ENCODE assay signal across 24 cellular contexts in genomic region chr4:70182517-70183167, GRCh38. TPM values are rescaled to one million over a fixed set of nuclear protein-coding genes. Genes with fewer than 3 reads are reported as not detected.
DNase-seq lines count a peak whose midpoint lies in the region; ATAC-seq, FAIRE-seq and TF ChIP-seq lines count a peak whose summit lies in the region.
"Had no signal": no experiment of that assay in that cellular context is flagged by ENCODE, and none has a peak within 500 bp of the region (broad histone marks: within the 10 kb centered on the region; RNA-seq: fewer than 3 reads in every experiment).

No MANE protein-coding gene starts in this region.

- no TSS peak for BruUV-seq in Caco-2 (replicated peaks; lab: Mats Ljungman, UMichigan)

- peak overlapping the region; percentile 68 for H3K4me3 Mint-ChIP-seq in Caco-2 (ENCODE audit: unreplicated experiment)
- H3K4me3 Mint-ChIP-seq in WTC11 = no peak overlapping the region
- H3K4me3 Mint-ChIP-seq in activated T-helper 2 cell treated with anti-CD3 and anti-CD28 coated beads, Interferon-gamma antibody, Interleukin-2, Interleukin-4, amounts not matched to agents 10 μg/mL and 5 μg/mL and 100 μg/mL, durations not matched to agents 14 hours and 24 hours and 36 hours (ENCODE audit: low read depth) = no peak overlapping the region
- H3K4me3 Mint-ChIP-seq: CD8-positive, alpha-beta memory T cell had no signal

- peaks cover 17% of the 10 kb centered on the region for H3K9me3 Mint-ChIP-seq in Caco-2 (ENCODE audit: unreplicated experiment)
- no peaks in the 10 kb centered on the region for H3K9me3 Mint-ChIP-seq in WTC11
- no peaks in the 10 kb centered on the region for H3K9me3 Mint-ChIP-seq in activated T-helper 2 cell treated with anti-CD3 and anti-CD28 coated beads, Interferon-gamma antibody, Interleukin-2, Interleukin-4, amounts not matched to agents 10 μg/mL and 5 μg/mL and 100 μg/mL, durations not matched to agents 14 hours and 24 hours and 36 hours

- no peak for TF ChIP-seq CTCF in Caco-2 (IDR thresholded peaks at IDR 0.05; ENCODE audit: insufficient read depth in 1 of 2, low read depth in 1 of 2, low read length in 1 of 2, severe bottlenecking in 1 of 2, unreplicated experiment in 1 of 2)
- TF ChIP-seq CTCF in WTC11 (IDR thresholded peaks at IDR 0.05) = no peak
- no peak for TF ChIP-seq CTCF in right lobe of liver (IDR thresholded peaks at IDR 0.05)

- no peaks in the 10 kb centered on the region for H3K9me3 ChIP-seq in Caco-2
- no peaks in the 10 kb centered on the region for H3K9me3 ChIP-seq in right lobe of liver
- no peaks in the 10 kb centered on the region for H3K9me3 ChIP-seq in small intestine (ENCODE audit: control insufficient read depth, low read depth)
- H3K9me3 ChIP-seq: SK-N-SH had no signal

- peaks cover 37% of the 10 kb centered on the region for H3K4me1 Mint-ChIP-seq in Caco-2 (ENCODE audit: low read depth, unreplicated experiment)
- 0 out of 2 replicates have a peak, but pooled peaks cover 2% of the 10 kb centered on the region for H3K4me1 Mint-ChIP-seq in WTC11
- H3K4me1 Mint-ChIP-seq in activated T-helper 2 cell treated with anti-CD3 and anti-CD28 coated beads, Interferon-gamma antibody, Interleukin-2, Interleukin-4, amounts not matched to agents 10 μg/mL and 5 μg/mL and 100 μg/mL, durations not matched to agents 14 hours and 24 hours and 36 hours (ENCODE audit: low read depth) = no peaks in the 10 kb centered on the region
- H3K4me1 Mint-ChIP-seq: CD8-positive, alpha-beta memory T cell had no signal

- DNase-seq in Caco-2 = peak; percentile 61 to 75
- DNase-seq in WTC11 (ENCODE audit: low spot score) = no peak
- DNase-seq in right lobe of liver = no peak
- peak; percentile 15 for DNase-seq in small intestine
- DNase-seq in activated gamma-delta T cell (lab: John Stamatoyannopoulos, UW) = no peak
- no peak for DNase-seq in activated T-helper 2 cell treated with anti-CD3 and anti-CD28 coated beads, Interferon-gamma antibody, Interleukin-2, Interleukin-4, amounts not matched to agents 10 μg/mL and 5 μg/mL and 100 μg/mL, durations not matched to agents 14 hours and 24 hours and 36 hours (ENCODE audit: low spot score)
- DNase-seq in activated naive CD4-positive, alpha-beta T cell treated with Interleukin-2 at 50 U/mL for 16 hours = no peak
- DNase-seq: CD8-positive, alpha-beta memory T cell; DMS79 treated with DMSO at 0.1 percent for 48 hours; Karpas-422; MV-4-11; NCI-H1105 treated with DMSO at 0.1 percent for 48 hours; NCI-H2029 treated with DMSO at 0.1 percent for 48 hours; NCI-H226; NCI-H510A treated with DMSO at 0.1 percent for 48 hours; NCI-H748 treated with DMSO at 0.1 percent for 48 hours; NK-92 treated with Interleukin-12 subunit alpha and Interleukin-12 subunit beta, amount 100 ng/mL, for 24 hours; SHP77 treated with DMSO at 0.1 percent for 48 hours; SK-N-SH had no signal

- H3K27ac ChIP-seq in right lobe of liver (no peak overlapping the region), small intestine (ENCODE audit: low read depth in 1 of 2, low read length in 1 of 2) (no peak overlapping the region)
- H3K27ac ChIP-seq: C4-2B, RWPE1 had no signal

- H3K4me1 ChIP-seq in Caco-2 (peaks cover 39% of the 10 kb centered on the region), right lobe of liver (peaks cover 0 to 7% (median 3%) of the 10 kb centered on the region in 4 donors), small intestine (ENCODE audit: control insufficient read depth in 2 of 2, insufficient read depth in 1 of 2, low read depth in 1 of 2, low read length in 1 of 2) (no peaks in the 10 kb centered on the region)

- peak overlapping the region; percentile 90 for H3K27ac Mint-ChIP-seq in Caco-2 (ENCODE audit: unreplicated experiment)
- H3K27ac Mint-ChIP-seq in WTC11 = no peak overlapping the region
- no peak overlapping the region for H3K27ac Mint-ChIP-seq in activated T-helper 2 cell treated with anti-CD3 and anti-CD28 coated beads, Interferon-gamma antibody, Interleukin-2, Interleukin-4, amounts not matched to agents 10 μg/mL and 5 μg/mL and 100 μg/mL, durations not matched to agents 14 hours and 24 hours and 36 hours
- H3K27ac Mint-ChIP-seq: CD8-positive, alpha-beta memory T cell had no signal

- no peak for FAIRE-seq in small intestine (lab: Jason Lieb, UNC)

- CTCF ChIA-PET in Caco-2 (lab: Charles Lee) (interaction anchor here (0.8 to 2.3 kb wide), 6 partner anchors 15 to 359 kb away, joined by 3 to 15 read pairs (median 10); no protein-coding TSS in a partner anchor), WTC11 (lab: Charles Lee) (interaction anchor here (0.5 to 2.1 kb wide), 11 partner anchors 9 to 376 kb away, joined by 3 to 21 read pairs (median 4); no protein-coding TSS in a partner anchor)

- H3K4me3 ChIP-seq in Caco-2 (ENCODE audit: low read depth, low read length) = no peak overlapping the region
- H3K4me3 ChIP-seq in right lobe of liver = no peak overlapping the region
- H3K4me3 ChIP-seq in small intestine (ENCODE audit: low read depth in 1 of 2, low read length in 2 of 2) = no peak overlapping the region

- no peaks in the 10 kb centered on the region for H3K36me3 ChIP-seq in Caco-2 (ENCODE audit: control insufficient read depth, insufficient read depth, low read length)
- H3K36me3 ChIP-seq in right lobe of liver = no peaks in the 10 kb centered on the region
- H3K36me3 ChIP-seq in small intestine (ENCODE audit: control insufficient read depth in 2 of 2, insufficient read depth in 2 of 2, low read length in 2 of 2) = no peaks in the 10 kb centered on the region

- ATAC-seq in WTC11 (no peak), right lobe of liver (peak; percentile 47 to 80 (median 58))

- TF ChIP-seq POLR2A in right lobe of liver (IDR thresholded peaks at IDR 0.05) = no peak

- intact Hi-C loops in Caco-2 (cut with micrococcal nuclease; ENCODE audit: unreplicated experiment) (loop anchor here (1.0 to 2.0 kb wide), 12 partner anchors 48 to 494 kb away; no protein-coding TSS in a partner anchor), right lobe of liver (cut with DNase I) (loop anchor here in 1 of 2 donors (10.0 kb wide), 1 partner anchor 288 kb away; no protein-coding TSS in a partner anchor)
- intact Hi-C loops in activated T-helper 2 cell treated with anti-CD3 and anti-CD28 coated beads, Interferon-gamma antibody, Interleukin-2, Interleukin-4, amounts not matched to agents 10 μg/mL and 5 μg/mL and 100 μg/mL, durations not matched to agents 14 hours and 24 hours and 36 hours (cut with micrococcal nuclease) = loop anchor here (2.0 to 10.0 kb wide), 3 partner anchors 285 to 868 kb away; no protein-coding TSS in a partner anchor

- POLR2A ChIA-PET in Caco-2 (lab: Charles Lee) = interaction anchor here (1.4 kb wide), 1 partner anchor 199 kb away, joined by 5 read pairs; no protein-coding TSS in a partner anchor
- POLR2A ChIA-PET in WTC11 (lab: Charles Lee) = no interaction called here

- WGBS in right lobe of liver (ENCODE audit: insufficient coverage, low coverage, low lambda C conversion rate, missing lambda C conversion rate) = 21% methylated on average over 2 of the region's 2 CpGs
- 8 to 36% (median 21%) methylated on average over 2 of the region's 2 CpGs for WGBS in small intestine, 3 donors

- H3K27me3 Mint-ChIP-seq in Caco-2 (ENCODE audit: insufficient read depth, unreplicated experiment) = no peaks in the 10 kb centered on the region
- H3K27me3 Mint-ChIP-seq in WTC11 (ENCODE audit: low read depth) = no peaks in the 10 kb centered on the region; the same call in 1 of the 2 replicates
- no peaks in the 10 kb centered on the region for H3K27me3 Mint-ChIP-seq in activated T-helper 2 cell treated with anti-CD3 and anti-CD28 coated beads, Interferon-gamma antibody, Interleukin-2, Interleukin-4, amounts not matched to agents 10 μg/mL and 5 μg/mL and 100 μg/mL, durations not matched to agents 14 hours and 24 hours and 36 hours (ENCODE audit: low read depth)
- H3K27me3 Mint-ChIP-seq: CD8-positive, alpha-beta memory T cell had no signal

- H3K27me3 ChIP-seq in Caco-2 (replicated peaks; ENCODE audit: control insufficient read depth, insufficient read depth, low read length) (no peaks in the 10 kb centered on the region), right lobe of liver (no peaks in the 10 kb centered on the region), small intestine (ENCODE audit: control insufficient read depth in 2 of 2, insufficient read depth in 2 of 2, low read length in 2 of 2) (no peaks in the 10 kb centered on the region)

- H3K36me3 Mint-ChIP-seq in Caco-2 (ENCODE audit: insufficient read depth, unreplicated experiment) (peaks cover 8% of the 10 kb centered on the region), WTC11 (no peaks in the 10 kb centered on the region)
- H3K36me3 Mint-ChIP-seq in activated T-helper 2 cell treated with anti-CD3 and anti-CD28 coated beads, Interferon-gamma antibody, Interleukin-2, Interleukin-4, amounts not matched to agents 10 μg/mL and 5 μg/mL and 100 μg/mL, durations not matched to agents 14 hours and 24 hours and 36 hours (ENCODE audit: low read depth) = no peaks in the 10 kb centered on the region
- H3K36me3 Mint-ChIP-seq: CD8-positive, alpha-beta memory T cell had no signal

RNA-seq across cellular contexts. Expression of gene ODAM, which starts 12.9 kb away (rescaled TPM):
- total RNA-seq in Caco-2 (2022) (11.1 and 15.1 TPM in 2 replicates), WTC11 (2021) (not detected in 3 replicates), right lobe of liver (not detected)
- 1 to 10 TPM in 1 of 3 donors, under 1 TPM in 1, not detected in 1; 0.89 to 1.7 TPM for polyA plus RNA-seq in small intestine
- not detected in 2 replicates for total RNA-seq in activated T-helper 2 cell treated with anti-CD3 and anti-CD28 coated beads, Interferon-gamma antibody, Interleukin-2, Interleukin-4, amounts not matched to agents 10 μg/mL and 5 μg/mL and 100 μg/mL, durations not matched to agents 14 hours and 24 hours and 36 hours
- total RNA-seq: A172; CD8-positive, alpha-beta memory T cell; M059J had no signal
- polyA plus RNA-seq: CD8-positive, alpha-beta memory T cell; SK-N-SH had no signal

RNA-seq across cellular contexts. Expression of gene PRR27, which starts 28.6 kb away (rescaled TPM):
- total RNA-seq in Caco-2 (2022) (not detected in 2 replicates), WTC11 (2021) (not detected in 3 replicates), right lobe of liver (not detected)
- under 1 TPM in 1 of 3 donors, not detected in 2; 0.03 TPM for polyA plus RNA-seq in small intestine
- total RNA-seq in activated T-helper 2 cell treated with anti-CD3 and anti-CD28 coated beads, Interferon-gamma antibody, Interleukin-2, Interleukin-4, amounts not matched to agents 10 μg/mL and 5 μg/mL and 100 μg/mL, durations not matched to agents 14 hours and 24 hours and 36 hours = not detected in 2 replicates
- total RNA-seq: A172; CD8-positive, alpha-beta memory T cell; H4; M059J had no signal
- polyA plus RNA-seq: CD8-positive, alpha-beta memory T cell; SK-N-SH had no signal

RNA-seq across cellular contexts. Expression of gene FDCSP, which starts 43.3 kb away (rescaled TPM):
- total RNA-seq in Caco-2 (2022) (not detected in 2 replicates), WTC11 (2021) (not detected in 3 replicates), right lobe of liver (not detected)
- 10 to 100 TPM in 1 of 3 donors, not detected in 2; 15.1 TPM for polyA plus RNA-seq in small intestine
- not detected in 2 replicates for total RNA-seq in activated T-helper 2 cell treated with anti-CD3 and anti-CD28 coated beads, Interferon-gamma antibody, Interleukin-2, Interleukin-4, amounts not matched to agents 10 μg/mL and 5 μg/mL and 100 μg/mL, durations not matched to agents 14 hours and 24 hours and 36 hours
- total RNA-seq: A172; CD8-positive, alpha-beta memory T cell; M059J had no signal
- polyA plus RNA-seq: CD8-positive, alpha-beta memory T cell; SK-N-SH had no signal

RNA-seq across cellular contexts. Expression of gene CSN3, which starts 59.8 kb away (rescaled TPM):
- total RNA-seq in Caco-2 (2022) (not detected in 2 replicates), WTC11 (2021) (not detected in 3 replicates), right lobe of liver (not detected)
- not detected for polyA plus RNA-seq in small intestine
- total RNA-seq in activated T-helper 2 cell treated with anti-CD3 and anti-CD28 coated beads, Interferon-gamma antibody, Interleukin-2, Interleukin-4, amounts not matched to agents 10 μg/mL and 5 μg/mL and 100 μg/mL, durations not matched to agents 14 hours and 24 hours and 36 hours = not detected in 2 replicates
- total RNA-seq: A172; CD8-positive, alpha-beta memory T cell; H4; M059J had no signal
- polyA plus RNA-seq: CD8-positive, alpha-beta memory T cell; SK-N-SH had no signal

Comparison
In these comparisons a context has a peak if more than half of its experiments do, and no peak if none do; other contexts are left out.
1. DNase-seq: peak in Caco-2 (2 of 2) and small intestine (single experiment); none in WTC11 (single experiment), right lobe of liver (0 of 3), activated gamma-delta T cell (single experiment), activated T-helper 2 cell treated with anti-CD3 and anti-CD28 coated beads, Interferon-gamma antibody, Interleukin-2, Interleukin-4, amounts not matched to agents 10 μg/mL and 5 μg/mL and 100 μg/mL, durations not matched to agents 14 hours and 24 hours and 36 hours (single experiment) and activated naive CD4-positive, alpha-beta T cell treated with Interleukin-2 at 50 U/mL for 16 hours (single experiment).
2. RNA of gene ODAM, which starts 12.9 kb away (total RNA-seq): 11.1 to 15.1 TPM in Caco-2; not detected in WTC11, not detected in right lobe of liver and not detected in activated T-helper 2 cell treated with anti-CD3 and anti-CD28 coated beads, Interferon-gamma antibody, Interleukin-2, Interleukin-4, amounts not matched to agents 10 μg/mL and 5 μg/mL and 100 μg/mL, durations not matched to agents 14 hours and 24 hours and 36 hours; every median in the first group is over 10 times any median in the second.